1 cellular context compared by ENCODE assay signal in the genomic region with DNA sequence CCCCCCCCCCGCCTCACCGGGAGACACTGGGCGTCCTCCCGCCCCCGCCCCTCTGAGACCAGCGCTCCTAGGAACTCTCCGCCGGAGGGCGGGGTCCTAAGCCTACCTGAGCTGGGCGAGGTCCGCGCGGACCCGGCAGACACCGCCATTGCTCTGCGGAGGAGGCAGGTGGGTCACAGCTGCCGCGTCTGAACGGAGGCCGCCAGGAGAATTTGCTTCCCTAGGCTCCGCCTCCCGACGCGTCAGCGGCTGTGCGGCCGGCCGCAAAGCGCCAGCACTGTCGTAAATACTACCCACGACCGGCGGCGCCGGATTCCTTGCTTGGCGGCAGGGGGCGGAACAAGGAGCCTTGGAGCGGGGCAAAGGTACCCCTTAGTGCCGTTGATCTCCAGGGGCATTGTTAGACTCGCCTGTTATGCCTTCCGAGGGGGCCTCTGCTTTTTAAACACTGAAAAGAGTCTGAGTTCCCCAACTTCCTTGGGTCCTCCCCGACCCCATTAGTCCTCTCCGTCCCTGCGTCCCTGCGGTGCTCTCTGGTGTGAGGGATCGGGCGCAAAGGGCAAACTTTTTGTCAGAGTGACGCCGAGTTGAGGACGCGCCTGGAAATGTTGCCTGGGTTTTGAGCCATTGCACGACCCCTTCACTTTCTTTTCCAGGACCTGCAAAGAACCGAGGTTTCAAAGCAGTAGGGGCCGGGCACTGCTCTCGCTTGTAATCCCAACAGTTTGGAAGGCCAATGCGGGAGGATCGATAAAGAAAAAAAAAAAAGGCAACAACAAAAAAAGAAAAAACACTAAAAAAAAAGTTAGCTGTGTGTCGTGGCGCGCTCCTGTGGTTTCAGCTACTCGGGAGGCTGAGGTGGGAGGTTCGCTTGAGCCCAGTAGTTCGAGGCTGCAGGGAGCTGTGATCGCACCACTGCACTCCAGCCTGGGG.
TF ChIP-seq lines count a peak whose summit lies in the region.

A gene (minus strand): TSS at position 214 of the 933 bp plus-strand sequence. CDS start 65 bp downstream, at position 149.

TF ChIP-seq in GM12878, 131 proteins besides CTCF, POLR2A, EP300 and RAD21 (continued from another document and continues in another):
- TF ChIP-seq, protein P1, sequence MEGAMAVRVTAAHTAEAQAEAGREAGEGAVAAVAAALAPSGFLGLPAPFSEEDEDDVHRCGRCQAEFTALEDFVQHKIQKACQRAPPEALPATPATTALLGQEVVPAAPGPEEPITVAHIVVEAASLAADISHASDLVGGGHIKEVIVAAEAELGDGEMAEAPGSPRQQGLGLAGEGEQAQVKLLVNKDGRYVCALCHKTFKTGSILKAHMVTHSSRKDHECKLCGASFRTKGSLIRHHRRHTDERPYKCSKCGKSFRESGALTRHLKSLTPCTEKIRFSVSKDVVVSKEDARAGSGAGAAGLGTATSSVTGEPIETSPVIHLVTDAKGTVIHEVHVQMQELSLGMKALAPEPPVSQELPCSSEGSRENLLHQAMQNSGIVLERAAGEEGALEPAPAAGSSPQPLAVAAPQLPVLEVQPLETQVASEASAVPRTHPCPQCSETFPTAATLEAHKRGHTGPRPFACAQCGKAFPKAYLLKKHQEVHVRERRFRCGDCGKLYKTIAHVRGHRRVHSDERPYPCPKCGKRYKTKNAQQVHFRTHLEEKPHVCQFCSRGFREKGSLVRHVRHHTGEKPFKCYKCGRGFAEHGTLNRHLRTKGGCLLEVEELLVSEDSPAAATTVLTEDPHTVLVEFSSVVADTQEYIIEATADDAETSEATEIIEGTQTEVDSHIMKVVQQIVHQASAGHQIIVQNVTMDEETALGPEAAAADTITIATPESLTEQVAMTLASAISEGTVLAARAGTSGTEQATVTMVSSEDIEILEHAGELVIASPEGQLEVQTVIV (IDR thresholded peaks at IDR 0.05; ENCODE audit: borderline replicate concordance, partially characterized antibody): peak; percentile 99
- TF ChIP-seq, protein P2, sequence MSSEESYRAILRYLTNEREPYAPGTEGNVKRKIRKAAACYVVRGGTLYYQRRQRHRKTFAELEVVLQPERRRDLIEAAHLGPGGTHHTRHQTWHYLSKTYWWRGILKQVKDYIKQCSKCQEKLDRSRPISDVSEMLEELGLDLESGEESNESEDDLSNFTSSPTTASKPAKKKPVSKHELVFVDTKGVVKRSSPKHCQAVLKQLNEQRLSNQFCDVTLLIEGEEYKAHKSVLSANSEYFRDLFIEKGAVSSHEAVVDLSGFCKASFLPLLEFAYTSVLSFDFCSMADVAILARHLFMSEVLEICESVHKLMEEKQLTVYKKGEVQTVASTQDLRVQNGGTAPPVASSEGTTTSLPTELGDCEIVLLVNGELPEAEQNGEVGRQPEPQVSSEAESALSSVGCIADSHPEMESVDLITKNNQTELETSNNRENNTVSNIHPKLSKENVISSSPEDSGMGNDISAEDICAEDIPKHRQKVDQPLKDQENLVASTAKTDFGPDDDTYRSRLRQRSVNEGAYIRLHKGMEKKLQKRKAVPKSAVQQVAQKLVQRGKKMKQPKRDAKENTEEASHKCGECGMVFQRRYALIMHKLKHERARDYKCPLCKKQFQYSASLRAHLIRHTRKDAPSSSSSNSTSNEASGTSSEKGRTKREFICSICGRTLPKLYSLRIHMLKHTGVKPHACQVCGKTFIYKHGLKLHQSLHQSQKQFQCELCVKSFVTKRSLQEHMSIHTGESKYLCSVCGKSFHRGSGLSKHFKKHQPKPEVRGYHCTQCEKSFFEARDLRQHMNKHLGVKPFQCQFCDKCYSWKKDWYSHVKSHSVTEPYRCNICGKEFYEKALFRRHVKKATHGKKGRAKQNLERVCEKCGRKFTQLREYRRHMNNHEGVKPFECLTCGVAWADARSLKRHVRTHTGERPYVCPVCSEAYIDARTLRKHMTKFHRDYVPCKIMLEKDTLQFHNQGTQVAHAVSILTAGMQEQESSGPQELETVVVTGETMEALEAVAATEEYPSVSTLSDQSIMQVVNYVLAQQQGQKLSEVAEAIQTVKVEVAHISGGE (CRISPR knock-in tag; IDR thresholded peaks at IDR 0.05): no peak
- TF ChIP-seq, protein P3, sequence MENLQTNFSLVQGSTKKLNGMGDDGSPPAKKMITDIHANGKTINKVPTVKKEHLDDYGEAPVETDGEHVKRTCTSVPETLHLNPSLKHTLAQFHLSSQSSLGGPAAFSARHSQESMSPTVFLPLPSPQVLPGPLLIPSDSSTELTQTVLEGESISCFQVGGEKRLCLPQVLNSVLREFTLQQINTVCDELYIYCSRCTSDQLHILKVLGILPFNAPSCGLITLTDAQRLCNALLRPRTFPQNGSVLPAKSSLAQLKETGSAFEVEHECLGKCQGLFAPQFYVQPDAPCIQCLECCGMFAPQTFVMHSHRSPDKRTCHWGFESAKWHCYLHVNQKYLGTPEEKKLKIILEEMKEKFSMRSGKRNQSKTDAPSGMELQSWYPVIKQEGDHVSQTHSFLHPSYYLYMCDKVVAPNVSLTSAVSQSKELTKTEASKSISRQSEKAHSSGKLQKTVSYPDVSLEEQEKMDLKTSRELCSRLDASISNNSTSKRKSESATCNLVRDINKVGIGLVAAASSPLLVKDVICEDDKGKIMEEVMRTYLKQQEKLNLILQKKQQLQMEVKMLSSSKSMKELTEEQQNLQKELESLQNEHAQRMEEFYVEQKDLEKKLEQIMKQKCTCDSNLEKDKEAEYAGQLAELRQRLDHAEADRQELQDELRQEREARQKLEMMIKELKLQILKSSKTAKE (IDR thresholded peaks at IDR 0.05; ENCODE audit: low read depth, poor library complexity, severe bottlenecking): peak; percentile 56
- TF ChIP-seq NBN (IDR thresholded peaks at IDR 0.05) (0 out of 2 replicates have a peak, but pooled peaks have one; percentile 78), STAT1 (conservative IDR thresholded peaks at IDR 0.05) (peak; percentile 77; the same call in 1 of the 2 replicates), NFYA (IDR thresholded peaks at IDR 0.05; ENCODE audit: borderline replicate concordance, low read depth, low read length) (no peak), ZNF622 (IDR thresholded peaks at IDR 0.05) (no peak), NRF1 (conservative IDR thresholded peaks at IDR 0.05; ENCODE audit: low read depth, low read length) (no peak), ZNF24 (IDR thresholded peaks at IDR 0.05) (no peak), CBX3 (IDR thresholded peaks at IDR 0.05; ENCODE audit: borderline replicate concordance, low read depth) (no peak), EGR1 (IDR thresholded peaks at IDR 0.05; ENCODE audit: borderline replicate concordance in 1 of 2, low read depth in 2 of 2, low read length in 2 of 2) (peak in 1 of 2 experiments; percentile 69; a peak in 1 of 3 replicates), BHLHE40 (IDR thresholded peaks at IDR 0.05; ENCODE audit: borderline replicate concordance in 1 of 2, low read depth in 2 of 2, low read length in 1 of 2) (peak in 1 of 2 experiments; percentile 39; a peak in 1 of 4 replicates), FOXM1 (IDR thresholded peaks at IDR 0.05; ENCODE audit: low read depth, low read length) (no peak), HDAC6 (IDR thresholded peaks at IDR 0.05; ENCODE audit: unreplicated experiment) (peak; percentile 65), RB1 (IDR thresholded peaks at IDR 0.05; ENCODE audit: borderline replicate concordance) (peak; percentile 72; the same call in 1 of the 2 replicates), ESRRA (IDR thresholded peaks at IDR 0.05; ENCODE audit: low read length) (no peak), WRNIP1 (IDR thresholded peaks at IDR 0.05; ENCODE audit: borderline replicate concordance, low read depth, low read length) (no peak), TARDBP (IDR thresholded peaks at IDR 0.05; ENCODE audit: borderline replicate concordance) (no peak), ZSCAN29 (IDR thresholded peaks at IDR 0.05) (no peak), NFXL1 (IDR thresholded peaks at IDR 0.05; ENCODE audit: borderline replicate concordance) (peak; percentile 87; the same call in 1 of the 2 replicates), ASH2L (IDR thresholded peaks at IDR 0.05; ENCODE audit: borderline replicate concordance, low read depth) (no peak), IKZF1 (conservative IDR thresholded peaks at IDR 0.05) (peak; percentile 65), CBX5 (IDR thresholded peaks at IDR 0.05; ENCODE audit: low read depth) (no peak), TCF12 (IDR thresholded peaks at IDR 0.05; ENCODE audit: low read depth, low read length) (peak; percentile 92)
- TF ChIP-seq, protein P4, sequence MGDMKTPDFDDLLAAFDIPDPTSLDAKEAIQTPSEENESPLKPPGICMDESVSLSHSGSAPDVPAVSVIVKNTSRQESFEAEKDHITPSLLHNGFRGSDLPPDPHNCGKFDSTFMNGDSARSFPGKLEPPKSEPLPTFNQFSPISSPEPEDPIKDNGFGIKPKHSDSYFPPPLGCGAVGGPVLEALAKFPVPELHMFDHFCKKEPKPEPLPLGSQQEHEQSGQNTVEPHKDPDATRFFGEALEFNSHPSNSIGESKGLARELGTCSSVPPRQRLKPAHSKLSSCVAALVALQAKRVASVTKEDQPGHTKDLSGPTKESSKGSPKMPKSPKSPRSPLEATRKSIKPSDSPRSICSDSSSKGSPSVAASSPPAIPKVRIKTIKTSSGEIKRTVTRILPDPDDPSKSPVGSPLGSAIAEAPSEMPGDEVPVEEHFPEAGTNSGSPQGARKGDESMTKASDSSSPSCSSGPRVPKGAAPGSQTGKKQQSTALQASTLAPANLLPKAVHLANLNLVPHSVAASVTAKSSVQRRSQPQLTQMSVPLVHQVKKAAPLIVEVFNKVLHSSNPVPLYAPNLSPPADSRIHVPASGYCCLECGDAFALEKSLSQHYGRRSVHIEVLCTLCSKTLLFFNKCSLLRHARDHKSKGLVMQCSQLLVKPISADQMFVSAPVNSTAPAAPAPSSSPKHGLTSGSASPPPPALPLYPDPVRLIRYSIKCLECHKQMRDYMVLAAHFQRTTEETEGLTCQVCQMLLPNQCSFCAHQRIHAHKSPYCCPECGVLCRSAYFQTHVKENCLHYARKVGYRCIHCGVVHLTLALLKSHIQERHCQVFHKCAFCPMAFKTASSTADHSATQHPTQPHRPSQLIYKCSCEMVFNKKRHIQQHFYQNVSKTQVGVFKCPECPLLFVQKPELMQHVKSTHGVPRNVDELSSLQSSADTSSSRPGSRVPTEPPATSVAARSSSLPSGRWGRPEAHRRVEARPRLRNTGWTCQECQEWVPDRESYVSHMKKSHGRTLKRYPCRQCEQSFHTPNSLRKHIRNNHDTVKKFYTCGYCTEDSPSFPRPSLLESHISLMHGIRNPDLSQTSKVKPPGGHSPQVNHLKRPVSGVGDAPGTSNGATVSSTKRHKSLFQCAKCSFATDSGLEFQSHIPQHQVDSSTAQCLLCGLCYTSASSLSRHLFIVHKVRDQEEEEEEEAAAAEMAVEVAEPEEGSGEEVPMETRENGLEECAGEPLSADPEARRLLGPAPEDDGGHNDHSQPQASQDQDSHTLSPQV (IDR thresholded peaks at IDR 0.05): no peak
- TF ChIP-seq, protein P5, sequence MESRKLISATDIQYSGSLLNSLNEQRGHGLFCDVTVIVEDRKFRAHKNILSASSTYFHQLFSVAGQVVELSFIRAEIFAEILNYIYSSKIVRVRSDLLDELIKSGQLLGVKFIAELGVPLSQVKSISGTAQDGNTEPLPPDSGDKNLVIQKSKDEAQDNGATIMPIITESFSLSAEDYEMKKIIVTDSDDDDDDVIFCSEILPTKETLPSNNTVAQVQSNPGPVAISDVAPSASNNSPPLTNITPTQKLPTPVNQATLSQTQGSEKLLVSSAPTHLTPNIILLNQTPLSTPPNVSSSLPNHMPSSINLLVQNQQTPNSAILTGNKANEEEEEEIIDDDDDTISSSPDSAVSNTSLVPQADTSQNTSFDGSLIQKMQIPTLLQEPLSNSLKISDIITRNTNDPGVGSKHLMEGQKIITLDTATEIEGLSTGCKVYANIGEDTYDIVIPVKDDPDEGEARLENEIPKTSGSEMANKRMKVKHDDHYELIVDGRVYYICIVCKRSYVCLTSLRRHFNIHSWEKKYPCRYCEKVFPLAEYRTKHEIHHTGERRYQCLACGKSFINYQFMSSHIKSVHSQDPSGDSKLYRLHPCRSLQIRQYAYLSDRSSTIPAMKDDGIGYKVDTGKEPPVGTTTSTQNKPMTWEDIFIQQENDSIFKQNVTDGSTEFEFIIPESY (IDR thresholded peaks at IDR 0.05): no peak
- TF ChIP-seq, protein P6, sequence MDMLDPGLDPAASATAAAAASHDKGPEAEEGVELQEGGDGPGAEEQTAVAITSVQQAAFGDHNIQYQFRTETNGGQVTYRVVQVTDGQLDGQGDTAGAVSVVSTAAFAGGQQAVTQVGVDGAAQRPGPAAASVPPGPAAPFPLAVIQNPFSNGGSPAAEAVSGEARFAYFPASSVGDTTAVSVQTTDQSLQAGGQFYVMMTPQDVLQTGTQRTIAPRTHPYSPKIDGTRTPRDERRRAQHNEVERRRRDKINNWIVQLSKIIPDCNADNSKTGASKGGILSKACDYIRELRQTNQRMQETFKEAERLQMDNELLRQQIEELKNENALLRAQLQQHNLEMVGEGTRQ (IDR thresholded peaks at IDR 0.05; ENCODE audit: borderline replicate concordance, low read depth, low read length): no peak
- TF ChIP-seq, protein P7, sequence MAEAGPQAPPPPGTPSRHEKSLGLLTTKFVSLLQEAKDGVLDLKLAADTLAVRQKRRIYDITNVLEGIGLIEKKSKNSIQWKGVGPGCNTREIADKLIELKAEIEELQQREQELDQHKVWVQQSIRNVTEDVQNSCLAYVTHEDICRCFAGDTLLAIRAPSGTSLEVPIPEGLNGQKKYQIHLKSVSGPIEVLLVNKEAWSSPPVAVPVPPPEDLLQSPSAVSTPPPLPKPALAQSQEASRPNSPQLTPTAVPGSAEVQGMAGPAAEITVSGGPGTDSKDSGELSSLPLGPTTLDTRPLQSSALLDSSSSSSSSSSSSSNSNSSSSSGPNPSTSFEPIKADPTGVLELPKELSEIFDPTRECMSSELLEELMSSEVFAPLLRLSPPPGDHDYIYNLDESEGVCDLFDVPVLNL (IDR thresholded peaks at IDR 0.05; ENCODE audit: low read depth, low read length): 0 out of 2 replicates have a peak, but pooled peaks have one; percentile 23
- TF ChIP-seq, protein P8, sequence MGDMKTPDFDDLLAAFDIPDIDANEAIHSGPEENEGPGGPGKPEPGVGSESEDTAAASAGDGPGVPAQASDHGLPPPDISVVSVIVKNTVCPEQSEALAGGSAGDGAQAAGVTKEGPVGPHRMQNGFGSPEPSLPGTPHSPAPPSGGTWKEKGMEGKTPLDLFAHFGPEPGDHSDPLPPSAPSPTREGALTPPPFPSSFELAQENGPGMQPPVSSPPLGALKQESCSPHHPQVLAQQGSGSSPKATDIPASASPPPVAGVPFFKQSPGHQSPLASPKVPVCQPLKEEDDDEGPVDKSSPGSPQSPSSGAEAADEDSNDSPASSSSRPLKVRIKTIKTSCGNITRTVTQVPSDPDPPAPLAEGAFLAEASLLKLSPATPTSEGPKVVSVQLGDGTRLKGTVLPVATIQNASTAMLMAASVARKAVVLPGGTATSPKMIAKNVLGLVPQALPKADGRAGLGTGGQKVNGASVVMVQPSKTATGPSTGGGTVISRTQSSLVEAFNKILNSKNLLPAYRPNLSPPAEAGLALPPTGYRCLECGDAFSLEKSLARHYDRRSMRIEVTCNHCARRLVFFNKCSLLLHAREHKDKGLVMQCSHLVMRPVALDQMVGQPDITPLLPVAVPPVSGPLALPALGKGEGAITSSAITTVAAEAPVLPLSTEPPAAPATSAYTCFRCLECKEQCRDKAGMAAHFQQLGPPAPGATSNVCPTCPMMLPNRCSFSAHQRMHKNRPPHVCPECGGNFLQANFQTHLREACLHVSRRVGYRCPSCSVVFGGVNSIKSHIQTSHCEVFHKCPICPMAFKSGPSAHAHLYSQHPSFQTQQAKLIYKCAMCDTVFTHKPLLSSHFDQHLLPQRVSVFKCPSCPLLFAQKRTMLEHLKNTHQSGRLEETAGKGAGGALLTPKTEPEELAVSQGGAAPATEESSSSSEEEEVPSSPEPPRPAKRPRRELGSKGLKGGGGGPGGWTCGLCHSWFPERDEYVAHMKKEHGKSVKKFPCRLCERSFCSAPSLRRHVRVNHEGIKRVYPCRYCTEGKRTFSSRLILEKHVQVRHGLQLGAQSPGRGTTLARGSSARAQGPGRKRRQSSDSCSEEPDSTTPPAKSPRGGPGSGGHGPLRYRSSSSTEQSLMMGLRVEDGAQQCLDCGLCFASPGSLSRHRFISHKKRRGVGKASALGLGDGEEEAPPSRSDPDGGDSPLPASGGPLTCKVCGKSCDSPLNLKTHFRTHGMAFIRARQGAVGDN (IDR thresholded peaks at IDR 0.05): no peak
